8 cellular contexts compared by ENCODE assay signal in genomic region chr15:88467935-88468528, GRCh38. TPM values are rescaled to one million over a fixed set of nuclear protein-coding genes. Genes with fewer than 3 reads are reported as not detected.
A peak's percentile ranks its signal among the peaks of the same experiment; 100 is the strongest.
DNase-seq lines count a peak whose midpoint lies in the region; ATAC-seq and TF ChIP-seq lines count a peak whose summit lies in the region.

No MANE protein-coding gene starts in this region.

- H3K4me3 ChIP-seq in left ventricle myocardium inferior (peak overlapping the region; percentile 97), NB4 (ENCODE audit: low read depth, low read length) (peak overlapping the region; percentile 86), breast epithelium (peak overlapping the region; percentile 60 to 95 (median 92)), mesenchymal stem cell (ENCODE audit: insufficient read depth in 1 of 2, low read depth in 1 of 2, low read length in 2 of 2) (peak overlapping the region; percentile 84 to 88)

- peak overlapping the region; percentile 86 to 96 for H3K18ac ChIP-seq in mesenchymal stem cell (ENCODE audit: low read depth in 1 of 2, low read length in 2 of 2)

- peaks cover 46% of the 10 kb centered on the region for H3K79me1 ChIP-seq in mesenchymal stem cell (replicated peaks; ENCODE audit: low read length, poor library complexity, severe bottlenecking)

- ATAC-seq in left ventricle myocardium superior, result no peak

- H3K23ac ChIP-seq in mesenchymal stem cell (ENCODE audit: low read length in 2 of 2), result peak overlapping the region in 1 of 2 experiments; percentile 88

- TF ChIP-seq POLR2A in NB4 (IDR thresholded peaks at IDR 0.05; ENCODE audit: extremely low read depth, insufficient read length), result no peak
- TF ChIP-seq POLR2A in breast epithelium (IDR thresholded peaks at IDR 0.05), result no peak

- H3K4me1 ChIP-seq in left ventricle myocardium inferior, result peaks cover 71% of the 10 kb centered on the region
- peaks cover 0 to 12% of the 10 kb centered on the region in 2 donors for H3K4me1 ChIP-seq in breast epithelium
- peaks cover 7% of the 10 kb centered on the region for H3K4me1 ChIP-seq in mesenchymal stem cell (ENCODE audit: control insufficient read depth, insufficient read depth, low read depth, low read length)

- TF ChIP-seq CTCF in left ventricle myocardium inferior (IDR thresholded peaks at IDR 0.05; ENCODE audit: borderline replicate concordance), result no peak
- TF ChIP-seq CTCF in NB4 (IDR thresholded peaks at IDR 0.05; ENCODE audit: low read depth, low read length), result peak; percentile 39
- TF ChIP-seq CTCF in breast epithelium (IDR thresholded peaks at IDR 0.05), result no peak

- peak overlapping the region; percentile 71 for H4K91ac ChIP-seq in mesenchymal stem cell (ENCODE audit: low read length)

- H2BK120ac ChIP-seq in mesenchymal stem cell (ENCODE audit: low read depth, low read length), result peak overlapping the region; percentile 45

- H3K9ac ChIP-seq in mesenchymal stem cell (ENCODE audit: low read length), result peak overlapping the region; percentile 99

- H3K9me3 ChIP-seq in left ventricle myocardium inferior (replicated peaks) (no peaks in the 10 kb centered on the region), breast epithelium (no peaks in the 10 kb centered on the region), mesenchymal stem cell (ENCODE audit: control insufficient read depth, low read length) (no peaks in the 10 kb centered on the region)

- peak overlapping the region in 1 of 2 experiments; percentile 98 for H3K14ac ChIP-seq in mesenchymal stem cell (ENCODE audit: low read length in 2 of 2)

- peak overlapping the region; percentile 89 for H3K4me2 ChIP-seq in mesenchymal stem cell (ENCODE audit: low read length, poor library complexity, severe bottlenecking)

- H3K27ac ChIP-seq in left ventricle myocardium inferior (replicated peaks), result peak overlapping the region; percentile 97
- H3K27ac ChIP-seq in breast epithelium, result peak overlapping the region; percentile 89 to 95
- H3K27ac ChIP-seq in mesenchymal stem cell (ENCODE audit: low read length, poor library complexity, severe bottlenecking), result peak overlapping the region; percentile 39

- no peak overlapping the region for H2BK5ac ChIP-seq in mesenchymal stem cell (ENCODE audit: low read depth, low read length, poor library complexity, severe bottlenecking)

- H2BK12ac ChIP-seq in mesenchymal stem cell (ENCODE audit: low read length in 2 of 2), result peak overlapping the region in 1 of 2 experiments; percentile 47

- H3K27me3 ChIP-seq in left ventricle myocardium inferior (ENCODE audit: low read depth) (no peaks in the 10 kb centered on the region), breast epithelium (no peaks in the 10 kb centered on the region), mesenchymal stem cell (ENCODE audit: control insufficient read depth in 1 of 2, insufficient read depth in 1 of 2, low read length in 2 of 2) (no peaks in the 10 kb centered on the region)

- 10% methylated on average over 16 of the region's 17 CpGs for WGBS in mesenchymal stem cell

- H3K36me3 ChIP-seq in left ventricle myocardium inferior, result peaks cover 43% of the 10 kb centered on the region
- peaks cover 7% of the 10 kb centered on the region for H3K36me3 ChIP-seq in breast epithelium
- peaks cover 6 to 53% of the 10 kb centered on the region in 2 experiments for H3K36me3 ChIP-seq in mesenchymal stem cell (ENCODE audit: control insufficient read depth in 1 of 2, insufficient read depth in 2 of 2, low read depth in 1 of 2, low read length in 2 of 2)

- DNase-seq in left ventricle myocardium inferior, result no peak
- DNase-seq in left ventricle myocardium superior, result no peak
- peak; percentile 52 for DNase-seq in NB4 (ENCODE audit: low read depth)
- no peak for DNase-seq in breast epithelium (ENCODE audit: low spot score in 2 of 2)
- peak; percentile 52 for DNase-seq in mesenchymal stem cell
- peak; percentile 29 for DNase-seq in ureter (ENCODE audit: low spot score)
- DNase-seq in inferior parietal cortex (ENCODE audit: extremely low spot score), result no peak
- no peak for DNase-seq in NCI-H128 (lab: John Stamatoyannopoulos, UW; ENCODE audit: unreplicated experiment)

- H3K4ac ChIP-seq in mesenchymal stem cell (ENCODE audit: low read depth in 1 of 2, low read length in 2 of 2), result peak overlapping the region; percentile 70 to 98

- no peak overlapping the region for H2AK5ac ChIP-seq in mesenchymal stem cell (ENCODE audit: low read length, severe bottlenecking)

- intact Hi-C loops in left ventricle myocardium inferior (cut with micrococcal nuclease) (no loop called here), left ventricle myocardium superior (cut with micrococcal nuclease) (no loop called here), breast epithelium (cut with DNase I; ENCODE audit: low total_unique reads) (no loop called here)

- peak overlapping the region; percentile 78 for H2AFZ ChIP-seq in mesenchymal stem cell (ENCODE audit: low read depth, low read length)

- H4K8ac ChIP-seq in mesenchymal stem cell (ENCODE audit: low read length), result peak overlapping the region; percentile 97

- H2BK15ac ChIP-seq in mesenchymal stem cell (ENCODE audit: low read depth, poor library complexity, severe bottlenecking), result no peak overlapping the region

RNA-seq across cellular contexts. Expression of gene MRPS11, which starts 0.5 kb away (rescaled TPM):
- total RNA-seq in left ventricle myocardium inferior (75.6 TPM), left ventricle myocardium superior (73.3 TPM), breast epithelium (10 to 100 TPM; 23.4 to 26.7 (median 25.6) TPM), ureter (46.9 TPM)
- 59.6 TPM for polyA plus RNA-seq in mesenchymal stem cell (2013, experiment 1 of 2)
- polyA plus RNA-seq in mesenchymal stem cell (2013, experiment 2 of 2), result 63.0 TPM

RNA-seq across cellular contexts. Expression of gene MRPL46, which starts 0.8 kb away (rescaled TPM):
- 80.8 TPM for total RNA-seq in left ventricle myocardium inferior
- total RNA-seq in left ventricle myocardium superior, result 68.6 TPM
- 10 to 100 TPM; 19.0 to 25.0 (median 20.8) TPM for total RNA-seq in breast epithelium
- 21.1 TPM for polyA plus RNA-seq in mesenchymal stem cell (2013, experiment 1 of 2)
- polyA plus RNA-seq in mesenchymal stem cell (2013, experiment 2 of 2), result 20.9 TPM
- 31.0 TPM for total RNA-seq in ureter

Comparison
In these comparisons a context has a peak if more than half of its experiments do, and no peak if none do; other contexts are left out.
1. DNase-seq: peak in NB4 (single experiment), mesenchymal stem cell (single experiment) and ureter (single experiment); none in left ventricle myocardium inferior (single experiment), left ventricle myocardium superior (single experiment), breast epithelium (0 of 2), inferior parietal cortex (single experiment) and NCI-H128 (single experiment).
2. H3K27ac ChIP-seq: peak in every context shown above with its lines; median percentile 97 in left ventricle myocardium inferior; 92 in breast epithelium; 39 in mesenchymal stem cell.
3. Peak in every context shown above with its lines, with median percentiles within 50 percentile points of each other: H3K4me3 ChIP-seq.